1 cellular context compared by ENCODE assay signal in genomic region chr1:218164930-218165686, GRCh38.
TF ChIP-seq lines count a peak whose summit lies in the region.

No MANE protein-coding gene starts in this region.

TF ChIP-seq in HEK293, 187 proteins besides CTCF, POLR2A, EP300 and RAD21 (continued from another document and continues in another):
- no peak for TF ChIP-seq ZNF391 (tag by site-specific recombination; IDR thresholded peaks at IDR 0.05; ENCODE audit: borderline replicate concordance, low read depth)
- TF ChIP-seq ZNF555 (tag by site-specific recombination; conservative IDR thresholded peaks at IDR 0.05), result no peak
- TF ChIP-seq YY1 (tag by site-specific recombination; IDR thresholded peaks at IDR 0.05), result no peak
- no peak for TF ChIP-seq SCRT2 (tag by site-specific recombination; IDR thresholded peaks at IDR 0.05)
- no peak for TF ChIP-seq ZNF114 (tag by site-specific recombination; IDR thresholded peaks at IDR 0.05)
- TF ChIP-seq ZNF518A (tag by site-specific recombination; conservative IDR thresholded peaks at IDR 0.05; ENCODE audit: low read depth), result no peak
- TF ChIP-seq KLF16 (tag by site-specific recombination; IDR thresholded peaks at IDR 0.05), result no peak
- no peak for TF ChIP-seq ZNF747 (tag by site-specific recombination; IDR thresholded peaks at IDR 0.05)
- TF ChIP-seq ZNF501 (tag by site-specific recombination; IDR thresholded peaks at IDR 0.05), result no peak; the same call in 1 of the 2 replicates
- TF ChIP-seq, protein P1, sequence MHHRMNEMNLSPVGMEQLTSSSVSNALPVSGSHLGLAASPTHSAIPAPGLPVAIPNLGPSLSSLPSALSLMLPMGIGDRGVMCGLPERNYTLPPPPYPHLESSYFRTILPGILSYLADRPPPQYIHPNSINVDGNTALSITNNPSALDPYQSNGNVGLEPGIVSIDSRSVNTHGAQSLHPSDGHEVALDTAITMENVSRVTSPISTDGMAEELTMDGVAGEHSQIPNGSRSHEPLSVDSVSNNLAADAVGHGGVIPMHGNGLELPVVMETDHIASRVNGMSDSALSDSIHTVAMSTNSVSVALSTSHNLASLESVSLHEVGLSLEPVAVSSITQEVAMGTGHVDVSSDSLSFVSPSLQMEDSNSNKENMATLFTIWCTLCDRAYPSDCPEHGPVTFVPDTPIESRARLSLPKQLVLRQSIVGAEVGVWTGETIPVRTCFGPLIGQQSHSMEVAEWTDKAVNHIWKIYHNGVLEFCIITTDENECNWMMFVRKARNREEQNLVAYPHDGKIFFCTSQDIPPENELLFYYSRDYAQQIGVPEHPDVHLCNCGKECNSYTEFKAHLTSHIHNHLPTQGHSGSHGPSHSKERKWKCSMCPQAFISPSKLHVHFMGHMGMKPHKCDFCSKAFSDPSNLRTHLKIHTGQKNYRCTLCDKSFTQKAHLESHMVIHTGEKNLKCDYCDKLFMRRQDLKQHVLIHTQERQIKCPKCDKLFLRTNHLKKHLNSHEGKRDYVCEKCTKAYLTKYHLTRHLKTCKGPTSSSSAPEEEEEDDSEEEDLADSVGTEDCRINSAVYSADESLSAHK (tag by site-specific recombination; IDR thresholded peaks at IDR 0.05), result no peak; the same call in 1 of the 2 replicates
- TF ChIP-seq EGR2 (tag by site-specific recombination; IDR thresholded peaks at IDR 0.05; ENCODE audit: low read depth), result no peak
- TF ChIP-seq ZNF544 (tag by site-specific recombination; IDR thresholded peaks at IDR 0.05), result no peak
- TF ChIP-seq ZFP37 (tag by site-specific recombination; IDR thresholded peaks at IDR 0.05), result peak; percentile 18; the same call in 1 of the 2 replicates
- no peak for TF ChIP-seq ZNF214 (tag by site-specific recombination; IDR thresholded peaks at IDR 0.05; ENCODE audit: borderline replicate concordance)
- no peak for TF ChIP-seq ZNF37A (tag by site-specific recombination; IDR thresholded peaks at IDR 0.05)
- no peak for TF ChIP-seq ZNF549 (tag by site-specific recombination; IDR thresholded peaks at IDR 0.05)
- no peak for TF ChIP-seq KLF17 (tag by site-specific recombination; IDR thresholded peaks at IDR 0.05)
- peak; percentile 83; the same call in 1 of the 2 replicates for TF ChIP-seq ZBTB20 (tag by site-specific recombination; IDR thresholded peaks at IDR 0.05)
- no peak for TF ChIP-seq SP7 (tag by site-specific recombination; IDR thresholded peaks at IDR 0.05)
- no peak for TF ChIP-seq ZNF423 (tag by site-specific recombination; IDR thresholded peaks at IDR 0.05)
- TF ChIP-seq KLF7 (tag by site-specific recombination; IDR thresholded peaks at IDR 0.05; ENCODE audit: borderline replicate concordance), result no peak
- 0 out of 2 replicates have a peak, but pooled peaks have one; percentile 57 for TF ChIP-seq IKZF3 (tag by site-specific recombination; IDR thresholded peaks at IDR 0.05)
- TF ChIP-seq ZNF843 (tag by site-specific recombination; IDR thresholded peaks at IDR 0.05), result no peak
- no peak for TF ChIP-seq ZNF76 (tag by site-specific recombination; IDR thresholded peaks at IDR 0.05; ENCODE audit: borderline replicate concordance, low read depth)
- TF ChIP-seq ZNF223 (tag by site-specific recombination; IDR thresholded peaks at IDR 0.05), result no peak
- TF ChIP-seq ZNF184 (tag by site-specific recombination; IDR thresholded peaks at IDR 0.05), result no peak
- no peak for TF ChIP-seq MEIS1 (CRISPR knock-in tag; IDR thresholded peaks at IDR 0.05; ENCODE audit: borderline replicate concordance)
- no peak for TF ChIP-seq ZNF473 (tag by site-specific recombination; IDR thresholded peaks at IDR 0.05)
- TF ChIP-seq ZFHX2 (tag by site-specific recombination; conservative IDR thresholded peaks at IDR 0.05), result peak; percentile 41; the same call in 1 of the 2 replicates
- TF ChIP-seq ZNF24 (tag by site-specific recombination; IDR thresholded peaks at IDR 0.05), result no peak
- TF ChIP-seq KLF1 (tag by site-specific recombination; IDR thresholded peaks at IDR 0.05), result no peak
- TF ChIP-seq ZNF629 (tag by site-specific recombination; IDR thresholded peaks at IDR 0.05), result no peak
- TF ChIP-seq ZNF548 (tag by site-specific recombination; IDR thresholded peaks at IDR 0.05), result no peak
- TF ChIP-seq PRDM2 (tag by site-specific recombination; IDR thresholded peaks at IDR 0.05; ENCODE audit: borderline replicate concordance), result no peak
- no peak for TF ChIP-seq ZNF692 (tag by site-specific recombination; IDR thresholded peaks at IDR 0.05)
- no peak for TF ChIP-seq ZNF529 (tag by site-specific recombination; IDR thresholded peaks at IDR 0.05; ENCODE audit: insufficient replicate concordance)
- TF ChIP-seq ZFP69B (tag by site-specific recombination; IDR thresholded peaks at IDR 0.05), result no peak
- no peak for TF ChIP-seq ZNF521 (tag by site-specific recombination; IDR thresholded peaks at IDR 0.05)
- no peak for TF ChIP-seq ZBTB49 (tag by site-specific recombination; IDR thresholded peaks at IDR 0.05; ENCODE audit: low read depth)
- no peak for TF ChIP-seq ZNF530 (tag by site-specific recombination; IDR thresholded peaks at IDR 0.05; ENCODE audit: low read depth)
- no peak for TF ChIP-seq ZNF626 (tag by site-specific recombination; IDR thresholded peaks at IDR 0.05)
- no peak for TF ChIP-seq SALL2 (tag by site-specific recombination; IDR thresholded peaks at IDR 0.05; ENCODE audit: borderline replicate concordance)
- TF ChIP-seq SP3 (tag by site-specific recombination; IDR thresholded peaks at IDR 0.05), result 0 out of 2 replicates have a peak, but pooled peaks have one; percentile 15
- no peak for TF ChIP-seq ZNF768 (tag by site-specific recombination; IDR thresholded peaks at IDR 0.05)
- no peak for TF ChIP-seq ZNF488 (tag by site-specific recombination; IDR thresholded peaks at IDR 0.05)
- TF ChIP-seq ZNF169 (tag by site-specific recombination; IDR thresholded peaks at IDR 0.05), result no peak
- TF ChIP-seq MYNN (tag by site-specific recombination; IDR thresholded peaks at IDR 0.05; ENCODE audit: borderline replicate concordance), result no peak
- no peak for TF ChIP-seq BCL11B (tag by site-specific recombination; IDR thresholded peaks at IDR 0.05; ENCODE audit: low read depth)
- TF ChIP-seq TRIM28 (IDR thresholded peaks at IDR 0.05; ENCODE audit: borderline replicate concordance, low read length), result no peak
- TF ChIP-seq ZNF23 (tag by site-specific recombination; IDR thresholded peaks at IDR 0.05; ENCODE audit: borderline replicate concordance), result no peak
